ENCODE assay signal across 1 cellular context in genomic region chr19:5679289-5680082, GRCh38.
TF ChIP-seq lines count a peak whose summit lies in the region.

No MANE protein-coding gene starts in this region.

TF ChIP-seq in GM12878, 131 proteins besides CTCF, POLR2A, EP300 and RAD21:
- TF ChIP-seq MYC (IDR thresholded peaks at IDR 0.05; ENCODE audit: insufficient read depth, insufficient read length, insufficient replicate concordance, low read length, severe bottlenecking) (peak; percentile 7), ZNF24 (IDR thresholded peaks at IDR 0.05) (no peak), BCL3 (IDR thresholded peaks at IDR 0.05; ENCODE audit: borderline replicate concordance, insufficient read depth, low read depth, low read length, poor library complexity, severe bottlenecking) (peak; percentile 42), SMAD5 (IDR thresholded peaks at IDR 0.05; ENCODE audit: low read depth) (0 out of 2 replicates have a peak, but pooled peaks have one; percentile 4)
